ENCODE assay signal across 2 cellular contexts in the genomic region with DNA sequence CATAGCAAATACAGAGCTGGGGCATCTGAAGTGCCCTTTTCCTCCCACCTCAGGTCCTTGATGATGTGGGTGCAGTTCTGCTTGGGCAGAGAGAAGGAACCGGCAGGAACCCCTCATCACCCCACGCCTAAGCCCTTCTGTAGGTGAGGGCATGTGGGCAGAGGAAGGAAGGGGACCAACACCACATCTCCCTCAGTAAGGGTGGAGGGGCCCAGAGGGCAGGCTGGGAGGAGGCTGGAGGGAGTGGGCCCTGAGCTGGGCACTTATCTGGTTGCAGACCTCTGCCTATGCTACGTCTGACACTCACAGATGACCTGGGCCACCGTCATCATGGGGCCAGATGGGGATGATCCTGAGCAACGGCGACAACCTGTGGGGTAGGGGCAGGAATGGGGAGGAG.
TF ChIP-seq lines count a peak whose summit lies in the region.

No MANE protein-coding gene starts in this region.

TF ChIP-seq in SK-N-SH treated with all-trans-retinoic acid at 6 μM for 48 hours, 23 proteins besides CTCF, POLR2A, EP300 and RAD21 (continued from another document):
- TF ChIP-seq PATZ1 (CRISPR knock-in tag; IDR thresholded peaks at IDR 0.05; ENCODE audit: borderline replicate concordance) (no peak), OSR1 (CRISPR knock-in tag; IDR thresholded peaks at IDR 0.05) (no peak), TSHZ2 (CRISPR knock-in tag; IDR thresholded peaks at IDR 0.05) (no peak), CREB5 (CRISPR knock-in tag; IDR thresholded peaks at IDR 0.05; ENCODE audit: low read depth) (no peak), PPARA (CRISPR knock-in tag; IDR thresholded peaks at IDR 0.05; ENCODE audit: borderline replicate concordance) (no peak), TCF4 (CRISPR knock-in tag; IDR thresholded peaks at IDR 0.05; ENCODE audit: borderline replicate concordance) (no peak), ZFP30 (CRISPR knock-in tag; IDR thresholded peaks at IDR 0.05) (no peak), BACH2 (CRISPR knock-in tag; IDR thresholded peaks at IDR 0.05; ENCODE audit: borderline replicate concordance) (no peak), ISL1 (CRISPR knock-in tag; IDR thresholded peaks at IDR 0.05) (no peak)

TF ChIP-seq in SK-N-SH, 30 proteins besides CTCF, POLR2A, EP300 and RAD21 (continued from another document):
- TF ChIP-seq IRF3 (IDR thresholded peaks at IDR 0.05; ENCODE audit: low read depth, low read length) (no peak), TEAD4 (IDR thresholded peaks at IDR 0.05; ENCODE audit: borderline replicate concordance, insufficient read depth) (no peak), FOXJ3 (CRISPR knock-in tag; IDR thresholded peaks at IDR 0.05) (no peak), RFX5 (IDR thresholded peaks at IDR 0.05; ENCODE audit: low read length) (no peak), EZH2phosphoT487 (IDR thresholded peaks at IDR 0.05; ENCODE audit: borderline replicate concordance, low read depth) (no peak), TAF1 (IDR thresholded peaks at IDR 0.05; ENCODE audit: borderline replicate concordance, low read depth, low read length) (no peak), USF2 (IDR thresholded peaks at IDR 0.05; ENCODE audit: borderline replicate concordance, low read depth, low read length) (no peak), SMC3 (IDR thresholded peaks at IDR 0.05; ENCODE audit: low read depth, low read length) (no peak), SIN3A (IDR thresholded peaks at IDR 0.05; ENCODE audit: borderline replicate concordance, low read depth, low read length) (no peak), MEF2A (IDR thresholded peaks at IDR 0.05; ENCODE audit: borderline replicate concordance, low read depth) (no peak), ELF1 (IDR thresholded peaks at IDR 0.05) (no peak), FOSL2 (IDR thresholded peaks at IDR 0.05; ENCODE audit: borderline replicate concordance, low read depth) (no peak), RXRA (IDR thresholded peaks at IDR 0.05; ENCODE audit: borderline replicate concordance, low read depth) (no peak), YY1 (IDR thresholded peaks at IDR 0.05; ENCODE audit: low read depth) (no peak)
- TF ChIP-seq, protein P1, sequence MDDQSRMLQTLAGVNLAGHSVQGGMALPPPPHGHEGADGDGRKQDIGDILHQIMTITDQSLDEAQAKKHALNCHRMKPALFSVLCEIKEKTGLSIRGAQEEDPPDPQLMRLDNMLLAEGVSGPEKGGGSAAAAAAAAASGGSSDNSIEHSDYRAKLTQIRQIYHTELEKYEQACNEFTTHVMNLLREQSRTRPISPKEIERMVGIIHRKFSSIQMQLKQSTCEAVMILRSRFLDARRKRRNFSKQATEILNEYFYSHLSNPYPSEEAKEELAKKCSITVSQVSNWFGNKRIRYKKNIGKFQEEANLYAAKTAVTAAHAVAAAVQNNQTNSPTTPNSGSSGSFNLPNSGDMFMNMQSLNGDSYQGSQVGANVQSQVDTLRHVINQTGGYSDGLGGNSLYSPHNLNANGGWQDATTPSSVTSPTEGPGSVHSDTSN (IDR thresholded peaks at IDR 0.05) = no peak
